In genomic region chr12:90257927-90258624, GRCh38 we compare ENCODE assay signal across 28 cellular contexts.
"Had no signal": no experiment of that assay in that cellular context is flagged by ENCODE, and none has a peak within 500 bp of the region (broad histone marks: within the 10 kb centered on the region; RNA-seq: fewer than 3 reads in every experiment).

No MANE protein-coding gene starts in this region.

- H3K4me2 ChIP-seq: hepatocyte had no signal

- DNase-seq: cerebellar nuclear complex; colonic mucosa; cortex of kidney; effector CD8-positive, alpha-beta T cell; effector memory CD8-positive, alpha-beta T cell; endodermal cell; erythroblast; esophagus squamous epithelium; foreskin fibroblast; foreskin melanocyte; gastrocnemius medialis; glutamatergic neuron; head of caudate nucleus; hypothalamus; immature natural killer cell; islet precursor cell; kidney; kidney glomerular epithelial cell; left ventricle myocardium inferior; lower lobe of right lung; mesenchymal stem cell; mucosa of descending colon had no signal

- H3K4me1 Mint-ChIP-seq: endodermal cell had no signal

- H3K27me3 ChIP-seq: colonic mucosa, esophagus squamous epithelium, gastrocnemius medialis, hepatocyte had no signal

- H3K4me3 Mint-ChIP-seq: dendritic cell treated with granulocyte-macrophage colony-stimulating factor and Interleukin-4, amounts not matched to agents 40 ng/mL and 50 ng/mL, for 4 days; effector memory CD8-positive, alpha-beta T cell; endodermal cell; immature natural killer cell; mesothelial cell of epicardium had no signal

- H3K36me3 ChIP-seq: colonic mucosa, esophagus squamous epithelium, gastrocnemius medialis, left ventricle myocardium inferior, lower lobe of right lung had no signal

- H3K9me3 Mint-ChIP-seq: dendritic cell treated with granulocyte-macrophage colony-stimulating factor and Interleukin-4, amounts not matched to agents 40 ng/mL and 50 ng/mL, for 4 days; effector memory CD8-positive, alpha-beta T cell; endodermal cell; immature natural killer cell had no signal

- H3K27ac ChIP-seq: colonic mucosa, epithelial cell of prostate, esophagus squamous epithelium, gastrocnemius medialis, hepatocyte, left ventricle myocardium inferior, lower lobe of right lung had no signal

- FAIRE-seq: endometrium, kidney had no signal

- H3K4me1 ChIP-seq: colonic mucosa had no signal

- H3K36me3 Mint-ChIP-seq: immature natural killer cell, mesothelial cell of epicardium had no signal

- H2AFZ ChIP-seq: hepatocyte had no signal

- H3K27ac Mint-ChIP-seq: dendritic cell treated with granulocyte-macrophage colony-stimulating factor and Interleukin-4, amounts not matched to agents 40 ng/mL and 50 ng/mL, for 4 days; effector memory CD8-positive, alpha-beta T cell; endodermal cell; immature natural killer cell; mesothelial cell of epicardium had no signal

- H3K27me3 Mint-ChIP-seq: dendritic cell treated with granulocyte-macrophage colony-stimulating factor and Interleukin-4, amounts not matched to agents 40 ng/mL and 50 ng/mL, for 4 days had no signal

- H3K4me3 ChIP-seq: colonic mucosa, esophagus squamous epithelium, gastrocnemius medialis, hepatocyte, left ventricle myocardium inferior, lower lobe of right lung, mucosa of descending colon had no signal

- H3K79me2 ChIP-seq: hepatocyte had no signal

- H3K9me3 ChIP-seq: colonic mucosa, esophagus squamous epithelium, gastrocnemius medialis, left ventricle myocardium inferior, lower lobe of right lung, mucosa of descending colon had no signal

- ATAC-seq: effector memory CD8-positive, alpha-beta T cell; esophagus mucosa; gastrocnemius medialis; lower lobe of right lung; mucosa of descending colon had no signal
